Comparison of ENCODE assay signal across 20 cellular contexts in genomic region chr16:57432505-57432904, GRCh38. TPM values are rescaled to one million over a fixed set of nuclear protein-coding genes. Genes with fewer than 3 reads are reported as not detected.
A peak's percentile ranks its signal among the peaks of the same experiment; 100 is the strongest.
DNase-seq lines count a peak whose midpoint lies in the region; ATAC-seq and TF ChIP-seq lines count a peak whose summit lies in the region.
"Had no signal": no experiment of that assay in that cellular context is flagged by ENCODE, and none has a peak within 500 bp of the region (broad histone marks: within the 10 kb centered on the region; RNA-seq: fewer than 3 reads in every experiment).

No MANE protein-coding gene starts in this region.

- H3K27ac ChIP-seq in esophagus (ENCODE audit: low read depth in 2 of 2, low read length in 1 of 2) (peak overlapping the region; percentile 53 to 78), psoas muscle (no peak overlapping the region)
- H3K27ac ChIP-seq: KMS-11, SJSA1 had no signal

- peaks cover 35% of the 10 kb centered on the region for H3K4me1 Mint-ChIP-seq in activated naive CD8-positive, alpha-beta T cell (ENCODE audit: low read depth)
- H3K4me1 Mint-ChIP-seq in activated naive CD8-positive, alpha-beta T cell treated with anti-CD3 and anti-CD28 coated beads, Interleukin-2, amount 50 U/mL, for 24 hours: peaks cover 25% of the 10 kb centered on the region

- DNase-seq in activated naive CD8-positive, alpha-beta T cell treated with anti-CD3 and anti-CD28 coated beads, Interleukin-2, amount 50 U/mL, for 24 hours: no peak
- DNase-seq in mucosa of descending colon (no peak), NCI-H1417 (lab: John Stamatoyannopoulos, UW) (no peak), psoas muscle (no peak)
- DNase-seq: ACHN, C1 segment of cervical spinal cord, H7, NCI-H1417 treated with DMSO at 0.1 percent for 48 hours, NCI-H187 treated with DMSO at 0.1 percent for 48 hours, NCI-H226, NCI-H526, PC-3 had no signal

- H3K27me3 Mint-ChIP-seq in activated naive CD8-positive, alpha-beta T cell: no peaks in the 10 kb centered on the region
- H3K27me3 Mint-ChIP-seq in activated naive CD8-positive, alpha-beta T cell treated with anti-CD3 and anti-CD28 coated beads, Interleukin-2, amount 50 U/mL, for 24 hours: no peaks in the 10 kb centered on the region

- 76 to 85% methylated on average over 2 of the region's 2 CpGs for WGBS in esophagus, 2 donors
- WGBS in psoas muscle, 3 donors: 86 to 96% (median 92%) methylated on average over 2 of the region's 2 CpGs

- no peak overlapping the region for H3K4me3 Mint-ChIP-seq in activated naive CD8-positive, alpha-beta T cell
- H3K4me3 Mint-ChIP-seq in activated naive CD8-positive, alpha-beta T cell treated with anti-CD3 and anti-CD28 coated beads, Interleukin-2, amount 50 U/mL, for 24 hours: no peak overlapping the region

- H3K9me3 Mint-ChIP-seq in activated naive CD8-positive, alpha-beta T cell (ENCODE audit: low read depth): no peaks in the 10 kb centered on the region
- H3K9me3 Mint-ChIP-seq in activated naive CD8-positive, alpha-beta T cell treated with anti-CD3 and anti-CD28 coated beads, Interleukin-2, amount 50 U/mL, for 24 hours: no peaks in the 10 kb centered on the region

- no peaks in the 10 kb centered on the region for H3K27me3 ChIP-seq in esophagus (ENCODE audit: control insufficient read depth in 1 of 2, insufficient read depth in 2 of 2, low read length in 2 of 2)
- no peaks in the 10 kb centered on the region for H3K27me3 ChIP-seq in psoas muscle (ENCODE audit: insufficient read depth in 3 of 3, low read length in 2 of 3)
- H3K27me3 ChIP-seq: SJSA1 had no signal

- TF ChIP-seq CTCF in mucosa of descending colon (IDR thresholded peaks at IDR 0.05): no peak
- no peak for TF ChIP-seq CTCF in psoas muscle (IDR thresholded peaks at IDR 0.05)

- H3K4me3 ChIP-seq in esophagus (ENCODE audit: low read depth in 1 of 2, low read length in 2 of 2): no peak overlapping the region
- H3K4me3 ChIP-seq in mucosa of descending colon: no peak overlapping the region
- no peak overlapping the region for H3K4me3 ChIP-seq in psoas muscle
- H3K4me3 ChIP-seq: SJSA1 had no signal

- peak overlapping the region; percentile 83 for H3K27ac Mint-ChIP-seq in activated naive CD8-positive, alpha-beta T cell
- no peak overlapping the region for H3K27ac Mint-ChIP-seq in activated naive CD8-positive, alpha-beta T cell treated with anti-CD3 and anti-CD28 coated beads, Interleukin-2, amount 50 U/mL, for 24 hours

- no peak for ATAC-seq in activated naive CD8-positive, alpha-beta T cell treated with anti-CD3 and anti-CD28 coated beads, Interleukin-2, amount 50 U/mL, for 24 hours
- ATAC-seq in mucosa of descending colon: peak; percentile 60
- ATAC-seq in GM18861 (IDR thresholded peaks at IDR 0.05; ENCODE audit: unreplicated experiment): no peak
- ATAC-seq in psoas muscle: no peak
- ATAC-seq in GM19395 (IDR thresholded peaks at IDR 0.05; ENCODE audit: unreplicated experiment): no peak
- ATAC-seq: PC-3 had no signal

- H3K36me3 ChIP-seq in esophagus (ENCODE audit: control insufficient read depth in 2 of 2, insufficient read depth in 2 of 2, low read length in 1 of 2): peaks cover 33 to 38% of the 10 kb centered on the region in 2 donors
- H3K36me3 ChIP-seq in mucosa of descending colon (ENCODE audit: low read depth): peaks cover 13% of the 10 kb centered on the region
- peaks cover 25 to 98% of the 10 kb centered on the region in 2 donors for H3K36me3 ChIP-seq in psoas muscle (ENCODE audit: insufficient read depth in 1 of 2, low read depth in 1 of 2)

- no peaks in the 10 kb centered on the region for H3K9me3 ChIP-seq in esophagus (ENCODE audit: control insufficient read depth in 2 of 2, insufficient read depth in 1 of 2, low read depth in 1 of 2, low read length in 1 of 2)
- H3K9me3 ChIP-seq in mucosa of descending colon: no peaks in the 10 kb centered on the region
- no peaks in the 10 kb centered on the region for H3K9me3 ChIP-seq in psoas muscle
- H3K9me3 ChIP-seq: SJSA1 had no signal

- H3K36me3 Mint-ChIP-seq in activated naive CD8-positive, alpha-beta T cell: peaks cover 18% of the 10 kb centered on the region
- H3K36me3 Mint-ChIP-seq in activated naive CD8-positive, alpha-beta T cell treated with anti-CD3 and anti-CD28 coated beads, Interleukin-2, amount 50 U/mL, for 24 hours (ENCODE audit: low read depth): peaks cover 62% of the 10 kb centered on the region

- H3K4me1 ChIP-seq in esophagus (ENCODE audit: control insufficient read depth in 2 of 2, insufficient read depth in 2 of 2, low read length in 1 of 2) (no peaks in the 10 kb centered on the region), mucosa of descending colon (ENCODE audit: low read depth) (no peaks in the 10 kb centered on the region), psoas muscle (no peaks in the 10 kb centered on the region)
- H3K4me1 ChIP-seq: SJSA1 had no signal

- intact Hi-C loops in mucosa of descending colon (cut with DNase I, micrococcal nuclease): no loop called here
- intact Hi-C loops in psoas muscle (cut with DNase I): no loop called here

RNA-seq across cellular contexts. Expression of gene CIAPIN1, which starts 14.7 kb away (rescaled TPM):
- 10 to 100 TPM; 11.7 to 31.6 TPM for polyA plus RNA-seq in esophagus
- total RNA-seq in mucosa of descending colon: 10 to 100 TPM; 43.2 to 63.7 (median 53.8) TPM
- 10 to 100 TPM; 31.8 to 78.3 (median 50.8) TPM for total RNA-seq in psoas muscle
- 10 to 100 TPM; 41.7 to 76.6 (median 59.7) TPM for polyA plus RNA-seq in psoas muscle

RNA-seq across cellular contexts. Expression of gene COQ9, which starts 14.8 kb away (rescaled TPM):
- polyA plus RNA-seq in esophagus: 10 to 100 TPM; 56.1 to 70.3 TPM
- total RNA-seq in mucosa of descending colon: 100 to 1,000 TPM in 2 of 3 donors, 10 to 100 TPM in 1; 98.0 to 147 (median 109) TPM
- 100 to 1,000 TPM; 131 to 184 (median 152) TPM for total RNA-seq in psoas muscle
- polyA plus RNA-seq in psoas muscle: 100 to 1,000 TPM in 2 of 3 donors, 10 to 100 TPM in 1; 85.0 to 169 (median 149) TPM

RNA-seq across cellular contexts. Expression of gene CCL17, which starts 27.9 kb away (rescaled TPM):
- 1 to 10 TPM; 1.1 to 7.6 TPM for polyA plus RNA-seq in esophagus
- not detected for total RNA-seq in mucosa of descending colon
- not detected for total RNA-seq in psoas muscle
- polyA plus RNA-seq in psoas muscle: under 1 TPM in 1 of 3 donors, not detected in 2; 0.20 TPM
- total RNA-seq: H7, HT-29, M059J, PC-3, SJSA1 had no signal

RNA-seq across cellular contexts. Expression of gene POLR2C, which starts 30.0 kb away (rescaled TPM):
- polyA plus RNA-seq in esophagus: 10 to 100 TPM; 18.5 to 34.0 TPM
- total RNA-seq in mucosa of descending colon: 10 to 100 TPM; 50.0 to 51.3 (median 51.0) TPM
- total RNA-seq in psoas muscle: 10 to 100 TPM; 48.7 to 60.1 (median 53.1) TPM
- 10 to 100 TPM; 45.1 to 97.1 (median 61.7) TPM for polyA plus RNA-seq in psoas muscle

RNA-seq across cellular contexts. Expression of gene DOK4, which starts 53.8 kb away (rescaled TPM):
- polyA plus RNA-seq in esophagus: 10 to 100 TPM; 27.6 to 33.7 TPM
- 100 to 1,000 TPM in 2 of 3 donors, 10 to 100 TPM in 1; 68.4 to 143 (median 101) TPM for total RNA-seq in mucosa of descending colon
- total RNA-seq in psoas muscle: 1 to 10 TPM; 1.5 to 4.3 (median 2.4) TPM
- 1 to 10 TPM; 1.3 to 2.2 (median 1.5) TPM for polyA plus RNA-seq in psoas muscle
